1 cellular context compared by ENCODE assay signal in genomic region chr9:37407468-37407867, GRCh38.
TF ChIP-seq lines count a peak whose summit lies in the region.

No MANE protein-coding gene starts in this region.

TF ChIP-seq in K562, 482 proteins besides CTCF, POLR2A, EP300 and RAD21 (continued from another document):
- TF ChIP-seq ZNF277 (CRISPR knock-in tag; IDR thresholded peaks at IDR 0.05; ENCODE audit: borderline replicate concordance) (no peak), HDGF (IDR thresholded peaks at IDR 0.05) (no peak), NBN (IDR thresholded peaks at IDR 0.05; ENCODE audit: low read depth) (no peak), ZNF592 (IDR thresholded peaks at IDR 0.05) (no peak), MAFG (tag; conservative IDR thresholded peaks at IDR 0.05) (peak; percentile 82), FOXA1 (IDR thresholded peaks at IDR 0.05; ENCODE audit: borderline replicate concordance) (no peak), TFAM (CRISPR knock-in tag; conservative IDR thresholded peaks at IDR 0.05) (no peak), C11orf30 (IDR thresholded peaks at IDR 0.05; ENCODE audit: low read depth) (peak; percentile 91), ZNF384 (IDR thresholded peaks at IDR 0.05; ENCODE audit: low read depth, low read length) (0 out of 2 replicates have a peak, but pooled peaks have one; percentile 30), ILK (tag; IDR thresholded peaks at IDR 0.05; ENCODE audit: borderline replicate concordance, low read depth) (no peak), ZNF316 (IDR thresholded peaks at IDR 0.05) (peak; percentile 94), MYNN (IDR thresholded peaks at IDR 0.05) (no peak), MYNN (CRISPR knock-in tag; IDR thresholded peaks at IDR 0.05) (no peak), MAFF (IDR thresholded peaks at IDR 0.05; ENCODE audit: low read length) (peak; percentile 83), GATA2 (CRISPR knock-in tag; IDR thresholded peaks at IDR 0.05) (no peak), AFF1 (IDR thresholded peaks at IDR 0.05; ENCODE audit: low read depth in 1 of 2, partially characterized antibody in 2 of 2) (peak in 1 of 2 experiments; percentile 17), HCFC1 (IDR thresholded peaks at IDR 0.05; ENCODE audit: low read depth, low read length) (no peak), ZBTB7A (IDR thresholded peaks at IDR 0.05; ENCODE audit: borderline replicate concordance, control insufficient read depth, low read depth, low read length) (no peak), SOX6 (IDR thresholded peaks at IDR 0.05) (no peak), FOXM1 (IDR thresholded peaks at IDR 0.05; ENCODE audit: low read depth) (peak; percentile 66; the same call in 1 of the 2 replicates), FOXM1 (CRISPR knock-in tag; IDR thresholded peaks at IDR 0.05; ENCODE audit: low read depth) (no peak), BCL6 (CRISPR knock-in tag; IDR thresholded peaks at IDR 0.05) (no peak)
